ENCODE assay signal across 8 cellular contexts in genomic region chr2:127674241-127675209, GRCh38. TPM values are rescaled to one million over a fixed set of nuclear protein-coding genes. Genes with fewer than 3 reads are reported as not detected.
DNase-seq lines count a peak whose midpoint lies in the region; ATAC-seq, FAIRE-seq and TF ChIP-seq lines count a peak whose summit lies in the region.

No MANE protein-coding gene starts in this region.

- BruUV-seq in Caco-2 (replicated peaks; lab: Mats Ljungman, UMichigan) = no TSS peak
- no TSS peak for BruUV-seq in PC-3 (replicated peaks; lab: Mats Ljungman, UMichigan)
- no TSS peak for BruUV-seq in HepG2 (replicated peaks; lab: Mats Ljungman, UMichigan)

- peak overlapping the region; percentile 40; the same call in 1 of the 2 replicates for H3K9ac ChIP-seq in PC-3 (ENCODE audit: low read length)
- H3K9ac ChIP-seq in HepG2 (ENCODE audit: insufficient read depth, low read depth, low read length) = peak overlapping the region; percentile 40; the same call in 1 of the 2 replicates
- H3K9ac ChIP-seq in subcutaneous abdominal adipose tissue (ENCODE audit: low read length in 5 of 5) = peak overlapping the region in 4 of 5 donors; percentile 32 to 77 (median 54)

- H3K4me3 ChIP-seq in Caco-2 (ENCODE audit: low read depth, low read length) (peak overlapping the region; percentile 56), PC-3 (ENCODE audit: low read length) (peak overlapping the region; percentile 66), HepG2 (replicated peaks in 1 of 3; ENCODE audit: insufficient read depth in 1 of 3, low read depth in 2 of 3, low read length in 3 of 3) (peak overlapping the region; percentile 53 to 78 (median 54); a peak in 5 of 6 replicates), subcutaneous abdominal adipose tissue (ENCODE audit: low read depth in 1 of 5, low read length in 5 of 5) (peak overlapping the region; percentile 42 to 78 (median 76))

- CTCF ChIA-PET in Caco-2 (lab: Charles Lee) = interaction anchor here (0.6 to 2.0 kb wide), 6 partner anchors 9 to 477 kb away, joined by 3 to 23 read pairs (median 5); partner anchors contain the start of gene SFT2D3
- CTCF ChIA-PET in PC-3 (lab: Charles Lee) = interaction anchor here (0.6 to 2.2 kb wide), 4 partner anchors 83 to 189 kb away, joined by 3 to 19 read pairs (median 4); no protein-coding TSS in a partner anchor
- CTCF ChIA-PET in HepG2 (lab: Yijun Ruan, JAX; ENCODE audit: low intra/inter-chr PET ratio, low total read pairs) = no interaction called here

- H3K4me1 ChIP-seq in Caco-2 (peaks cover 6% of the 10 kb centered on the region; the same call in 1 of the 2 replicates), PC-3 (ENCODE audit: insufficient read depth, low read length) (peaks cover 5% of the 10 kb centered on the region; the same call in 1 of the 2 replicates), HepG2 (ENCODE audit: insufficient read depth, low read length) (peaks cover 30% of the 10 kb centered on the region), subcutaneous abdominal adipose tissue (ENCODE audit: control insufficient read depth in 5 of 5, insufficient read depth in 5 of 5, low read length in 5 of 5) (peaks cover 5 to 76% (median 42%) of the 10 kb centered on the region in 5 donors)

- no peaks in the 10 kb centered on the region for H3K9me3 ChIP-seq in Caco-2
- H3K9me3 ChIP-seq in PC-3 (ENCODE audit: low read length) = no peaks in the 10 kb centered on the region
- no peaks in the 10 kb centered on the region for H3K9me3 ChIP-seq in HepG2 (ENCODE audit: low read length)
- no peaks in the 10 kb centered on the region for H3K9me3 ChIP-seq in subcutaneous abdominal adipose tissue (ENCODE audit: control insufficient read depth in 5 of 5, low read length in 5 of 5)

- no peak for FAIRE-seq in HepG2 (lab: Jason Lieb, UNC)

- in situ Hi-C loops in HepG2 (cut with HindIII; ENCODE audit: extremely low pct_ligation_motif_present, low pct_unique_long_range_greater_than_20kb) = no loop called here

- peaks cover 8% of the 10 kb centered on the region for H3K27me3 Mint-ChIP-seq in Caco-2 (ENCODE audit: insufficient read depth, unreplicated experiment)

- H3F3A ChIP-seq in PC-3 (ENCODE audit: low read length, unreplicated experiment) = no peaks in the 10 kb centered on the region

- intact Hi-C loops in Caco-2 (cut with micrococcal nuclease; ENCODE audit: unreplicated experiment) = loop anchor here (1.0 kb wide), 2 partner anchors 25 to 83 kb away; no protein-coding TSS in a partner anchor
- intact Hi-C loops in PC-3 (cut with micrococcal nuclease) = loop anchor here (1.0 kb wide), 1 partner anchor 83 kb away; no protein-coding TSS in a partner anchor
- intact Hi-C loops in HepG2 (cut with micrococcal nuclease; ENCODE audit: unreplicated experiment) = no loop called here

- WGBS in HepG2 (ENCODE audit: low lambda C conversion rate) = 3% methylated on average over 26 of the region's 72 CpGs

- H3K36me3 ChIP-seq in Caco-2 (ENCODE audit: control insufficient read depth, insufficient read depth, low read length) (no peaks in the 10 kb centered on the region), PC-3 (ENCODE audit: low read depth, low read length) (no peaks in the 10 kb centered on the region), HepG2 (replicated peaks in 1 of 2; ENCODE audit: control insufficient read depth in 1 of 2, insufficient read depth in 2 of 2, low read length in 2 of 2) (no peaks in the 10 kb centered on the region), subcutaneous abdominal adipose tissue (ENCODE audit: control insufficient read depth in 5 of 5, insufficient read depth in 5 of 5, low read length in 5 of 5) (peaks cover 0 to 5% (median 0%) of the 10 kb centered on the region in 5 donors)

- TF ChIP-seq RAD21 in HepG2 (CRISPR knock-in tag; IDR thresholded peaks at IDR 0.05) = no peak

- POLR2A ChIA-PET in Caco-2 (lab: Charles Lee) = interaction anchor here (0.9 to 2.0 kb wide), 3 partner anchors 26 to 148 kb away, joined by 3 to 11 read pairs (median 11); partner anchors contain the start of gene IWS1
- POLR2A ChIA-PET in PC-3 (lab: Charles Lee; ENCODE audit: unreplicated experiment) = no interaction called here
- POLR2A ChIA-PET in HepG2 (lab: Yijun Ruan, JAX) = interaction anchor here (0.6 to 1.3 kb wide), 2 partner anchors 9 to 26 kb away, joined by 3 read pairs; no protein-coding TSS in a partner anchor

- H3K79me2 ChIP-seq in PC-3 (ENCODE audit: low read length) (no peaks in the 10 kb centered on the region), HepG2 (ENCODE audit: insufficient read depth, low read length) (no peaks in the 10 kb centered on the region)

- no peaks in the 10 kb centered on the region for H3K4me1 Mint-ChIP-seq in Caco-2 (ENCODE audit: low read depth, unreplicated experiment)

- TF ChIP-seq EP300 in HepG2 (IDR thresholded peaks at IDR 0.05; ENCODE audit: low read depth in 2 of 2, low read length in 2 of 2) (no peak), HepG2 (CRISPR knock-in tag; IDR thresholded peaks at IDR 0.05; ENCODE audit: borderline replicate concordance) (no peak)

- ATAC-seq in PC-3 (peak; percentile 50), HepG2 (peak; percentile 37)

- peak overlapping the region; percentile 82 for H3K4me2 ChIP-seq in PC-3 (ENCODE audit: low read length)
- H3K4me2 ChIP-seq in HepG2 (ENCODE audit: low read depth, low read length) = peak overlapping the region; percentile 94

- TF ChIP-seq CTCF in Caco-2 (IDR thresholded peaks at IDR 0.05; ENCODE audit: insufficient read depth in 1 of 2, low read depth in 1 of 2, low read length in 1 of 2, severe bottlenecking in 1 of 2, unreplicated experiment in 1 of 2) = no peak
- TF ChIP-seq CTCF in PC-3 (conservative IDR thresholded peaks at IDR 0.05; ENCODE audit: low read depth, low read length) = no peak
- no peak for TF ChIP-seq CTCF in HepG2 (CRISPR knock-in tag; IDR thresholded peaks at IDR 0.05)

- H3K27ac ChIP-seq in PC-3 (ENCODE audit: low read length) = no peak overlapping the region
- peak overlapping the region; percentile 44 for H3K27ac ChIP-seq in caudate nucleus (ENCODE audit: low read depth, low read length)
- no peak overlapping the region for H3K27ac ChIP-seq in HepG2 (ENCODE audit: extremely low read length, insufficient read depth, low read length)
- H3K27ac ChIP-seq in subcutaneous abdominal adipose tissue (ENCODE audit: low read depth, low read length) = peak overlapping the region; percentile 78

- H3K4me3 Mint-ChIP-seq in Caco-2 (ENCODE audit: unreplicated experiment) = peak overlapping the region; percentile 83

- H3K27me3 ChIP-seq in Caco-2 (replicated peaks; ENCODE audit: control insufficient read depth, insufficient read depth, low read length) (peaks cover 1% of the 10 kb centered on the region; the same call in 1 of the 2 replicates), PC-3 (ENCODE audit: low read length) (no peaks in the 10 kb centered on the region), HepG2 (ENCODE audit: control insufficient read depth in 1 of 2, insufficient read depth in 2 of 2, low read length in 2 of 2) (peaks cover 20 to 76% of the 10 kb centered on the region in 2 experiments), subcutaneous abdominal adipose tissue (ENCODE audit: control insufficient read depth in 5 of 5, insufficient read depth in 4 of 5, low read length in 5 of 5) (peaks cover 0 to 3% (median 0%) of the 10 kb centered on the region in 5 donors)

- TF ChIP-seq POLR2A in HepG2 (IDR thresholded peaks at IDR 0.05; ENCODE audit: insufficient read depth in 1 of 2, low read depth in 2 of 2, low read length in 2 of 2) = no peak

- no peak overlapping the region for H3K27ac Mint-ChIP-seq in Caco-2 (ENCODE audit: unreplicated experiment)

- no peaks in the 10 kb centered on the region for H4K20me1 ChIP-seq in PC-3 (ENCODE audit: low read length)
- H4K20me1 ChIP-seq in HepG2 (ENCODE audit: insufficient read depth, low read length) = no peaks in the 10 kb centered on the region; the same call in 1 of the 2 replicates

- H3K9me3 Mint-ChIP-seq in Caco-2 (ENCODE audit: unreplicated experiment) = no peaks in the 10 kb centered on the region

- H2AFZ ChIP-seq in PC-3 (ENCODE audit: low read length) (peak overlapping the region; percentile 75; the same call in 1 of the 2 replicates), HepG2 (ENCODE audit: low read length) (no peak overlapping the region)

- H3K9me2 ChIP-seq in PC-3 (replicated peaks; ENCODE audit: low read length) = no peaks in the 10 kb centered on the region

- DNase-seq in Caco-2 (peak; percentile 36 to 42), PC-3 (peak; percentile 28), caudate nucleus (lab: John Stamatoyannopoulos, UW) (peak in 5 of 61 donors; percentile 9 to 69 (median 47)), HepG2 (ENCODE audit: low spot score) (no peak), NOMO-1 (lab: John Stamatoyannopoulos, UW; ENCODE audit: unreplicated experiment in 2 of 2) (no peak), cortex of kidney (lab: John Stamatoyannopoulos, UW) (no peak)
- no peak for DNase-seq in activated CD4-positive, CD25-positive, alpha-beta regulatory T cell treated with anti-CD3 and anti-CD28 coated beads, Interleukin-2, amount 50 U/mL, for 72 hours

- H3K36me3 Mint-ChIP-seq in Caco-2 (ENCODE audit: insufficient read depth, unreplicated experiment) = no peaks in the 10 kb centered on the region

RNA-seq across cellular contexts. Expression of gene LIMS2, which starts 0.8 kb away (rescaled TPM):
- 9.6 and 10.0 TPM in 2 replicates for total RNA-seq in Caco-2 (2022)
- total RNA-seq in PC-3 (2014; rRNA removed) = 4.6 and 5.0 TPM in 2 replicates
- 0.90 and 1.0 TPM in 2 replicates for total RNA-seq in HepG2 (2016; rRNA removed; fragmentation: Illumina TruSeq; extraction: Trizol)
- total RNA-seq in HepG2 (2016; cell fraction: cytosol; rRNA removed; fragmentation: Illumina TruSeq; extraction: Trizol; ENCODE audit: low read depth) = 1.9 and 3.6 TPM in 2 replicates
- total RNA-seq in HepG2 (2016; cell fraction: insoluble cytoplasmic fraction; rRNA removed; fragmentation: Illumina TruSeq; extraction: Trizol) = 0.85 and 1.2 TPM in 2 replicates
- total RNA-seq in HepG2 (2016; cell fraction: membrane; rRNA removed; fragmentation: Illumina TruSeq; extraction: Trizol) = 2.6 and 3.9 TPM in 2 replicates
- 0.56 and 0.81 TPM in 2 replicates for total RNA-seq in HepG2 (2016; cell fraction: nucleus; rRNA removed; fragmentation: Illumina TruSeq; extraction: Trizol)
- polyA plus RNA-seq in HepG2 (2011; rRNA removed) = 1.9 and 2.0 TPM in 2 replicates
- 2.1 and 3.1 TPM in 2 replicates for polyA plus RNA-seq in HepG2 (2011; cell fraction: cytosol; rRNA removed)
- polyA plus RNA-seq in HepG2 (2011; cell fraction: nucleus; rRNA removed) = 2.0 and 2.2 TPM in 2 replicates
- polyA plus RNA-seq in HepG2 (2012) = 2.1 and 3.9 TPM in 2 replicates
- 8.9 and 10.7 TPM in 2 replicates for polyA plus RNA-seq in HepG2 (2016; cell fraction: cytosol; fragmentation: Illumina TruSeq; extraction: Trizol; ENCODE audit: low read depth)
- polyA plus RNA-seq in HepG2 (2016; cell fraction: insoluble cytoplasmic fraction; fragmentation: Illumina TruSeq; extraction: Trizol; ENCODE audit: low read depth) = 2.4 and 3.4 TPM in 2 replicates
- polyA plus RNA-seq in HepG2 (2016; cell fraction: membrane; fragmentation: Illumina TruSeq; extraction: Trizol; ENCODE audit: low read depth) = 8.6 and 9.2 TPM in 2 replicates
- polyA plus RNA-seq in HepG2 (2016; cell fraction: nucleus; fragmentation: Illumina TruSeq; extraction: Trizol; ENCODE audit: insufficient read depth, low read depth) = 1.5 TPM in 2 replicates
- polyA minus RNA-seq in HepG2 (2011; rRNA and poly(A)+ RNA removed; ENCODE audit: low replicate concordance) = 0.07 and 4.5 TPM in 2 replicates
- 1.2 and 1.9 TPM in 2 replicates for polyA minus RNA-seq in HepG2 (2011; cell fraction: cytosol; rRNA and poly(A)+ RNA removed)
- polyA minus RNA-seq in HepG2 (2011; cell fraction: nucleus; rRNA and poly(A)+ RNA removed) = 1.2 and 1.6 TPM in 2 replicates

RNA-seq across cellular contexts. Expression of gene SFT2D3, which starts 26.8 kb away (rescaled TPM):
- total RNA-seq in Caco-2 (2022) (12.0 and 12.2 TPM in 2 replicates), PC-3 (2014; rRNA removed) (4.2 and 5.4 TPM in 2 replicates), HepG2 (2016; rRNA removed; fragmentation: Illumina TruSeq; extraction: Trizol) (4.6 and 9.4 TPM in 2 replicates)
- total RNA-seq in HepG2 (2016; cell fraction: cytosol; rRNA removed; fragmentation: Illumina TruSeq; extraction: Trizol; ENCODE audit: low read depth) = 1.4 and 1.5 TPM in 2 replicates
- total RNA-seq in HepG2 (2016; cell fraction: insoluble cytoplasmic fraction; rRNA removed; fragmentation: Illumina TruSeq; extraction: Trizol) = 5.2 and 9.2 TPM in 2 replicates
- 4.6 and 5.1 TPM in 2 replicates for total RNA-seq in HepG2 (2016; cell fraction: membrane; rRNA removed; fragmentation: Illumina TruSeq; extraction: Trizol)
- 10.3 and 11.4 TPM in 2 replicates for total RNA-seq in HepG2 (2016; cell fraction: nucleus; rRNA removed; fragmentation: Illumina TruSeq; extraction: Trizol)
- 8.3 and 8.7 TPM in 2 replicates for polyA plus RNA-seq in HepG2 (2011; rRNA removed)
- polyA plus RNA-seq in HepG2 (2011; cell fraction: cytosol; rRNA removed) = 6.8 and 9.4 TPM in 2 replicates
- 3.7 and 4.4 TPM in 2 replicates for polyA plus RNA-seq in HepG2 (2011; cell fraction: nucleus; rRNA removed)
- polyA plus RNA-seq in HepG2 (2012) = not detected in 2 replicates
- polyA plus RNA-seq in HepG2 (2016; cell fraction: cytosol; fragmentation: Illumina TruSeq; extraction: Trizol; ENCODE audit: low read depth) = 1.3 and 1.4 TPM in 2 replicates
- polyA plus RNA-seq in HepG2 (2016; cell fraction: insoluble cytoplasmic fraction; fragmentation: Illumina TruSeq; extraction: Trizol; ENCODE audit: low read depth) = 5.4 and 7.0 TPM in 2 replicates
- 3.0 and 4.0 TPM in 2 replicates for polyA plus RNA-seq in HepG2 (2016; cell fraction: membrane; fragmentation: Illumina TruSeq; extraction: Trizol; ENCODE audit: low read depth)
- polyA plus RNA-seq in HepG2 (2016; cell fraction: nucleus; fragmentation: Illumina TruSeq; extraction: Trizol; ENCODE audit: insufficient read depth, low read depth) = 13.6 and 14.0 TPM in 2 replicates
- polyA minus RNA-seq in HepG2 (2011; rRNA and poly(A)+ RNA removed; ENCODE audit: low replicate concordance) = 2.4 and 7.5 TPM in 2 replicates
- polyA minus RNA-seq in HepG2 (2011; cell fraction: cytosol; rRNA and poly(A)+ RNA removed) = 6.5 and 7.2 TPM in 2 replicates
- 16.4 and 17.5 TPM in 2 replicates for polyA minus RNA-seq in HepG2 (2011; cell fraction: nucleus; rRNA and poly(A)+ RNA removed)

RNA-seq across cellular contexts. Expression of gene GPR17, which starts 28.6 kb away (rescaled TPM):
- total RNA-seq in Caco-2 (2022) = not detected in 2 replicates
- 0.92 and 1.0 TPM in 2 replicates for total RNA-seq in PC-3 (2014; rRNA removed)
- total RNA-seq in HepG2 (2016; rRNA removed; fragmentation: Illumina TruSeq; extraction: Trizol) = not detected in 2 replicates
- total RNA-seq in HepG2 (2016; cell fraction: cytosol; rRNA removed; fragmentation: Illumina TruSeq; extraction: Trizol; ENCODE audit: low read depth) = not detected in 2 replicates
- not detected in 2 replicates for total RNA-seq in HepG2 (2016; cell fraction: insoluble cytoplasmic fraction; rRNA removed; fragmentation: Illumina TruSeq; extraction: Trizol)
- not detected in 2 replicates for total RNA-seq in HepG2 (2016; cell fraction: membrane; rRNA removed; fragmentation: Illumina TruSeq; extraction: Trizol)
- total RNA-seq in HepG2 (2016; cell fraction: nucleus; rRNA removed; fragmentation: Illumina TruSeq; extraction: Trizol) = not detected in 2 replicates
- not detected in 2 replicates for polyA plus RNA-seq in HepG2 (2011; rRNA removed)
- polyA plus RNA-seq in HepG2 (2011; cell fraction: cytosol; rRNA removed) = not detected in 2 replicates
- not detected in 2 replicates for polyA plus RNA-seq in HepG2 (2011; cell fraction: nucleus; rRNA removed)
- not detected in 2 replicates for polyA plus RNA-seq in HepG2 (2012)
- not detected in 2 replicates for polyA plus RNA-seq in HepG2 (2016; cell fraction: cytosol; fragmentation: Illumina TruSeq; extraction: Trizol; ENCODE audit: low read depth)
- not detected in 2 replicates for polyA plus RNA-seq in HepG2 (2016; cell fraction: insoluble cytoplasmic fraction; fragmentation: Illumina TruSeq; extraction: Trizol; ENCODE audit: low read depth)
- not detected in 2 replicates for polyA plus RNA-seq in HepG2 (2016; cell fraction: membrane; fragmentation: Illumina TruSeq; extraction: Trizol; ENCODE audit: low read depth)
- polyA plus RNA-seq in HepG2 (2016; cell fraction: nucleus; fragmentation: Illumina TruSeq; extraction: Trizol; ENCODE audit: insufficient read depth, low read depth) = not detected in 2 replicates
- polyA minus RNA-seq in HepG2 (2011; rRNA and poly(A)+ RNA removed; ENCODE audit: low replicate concordance) = 0.08 TPM in 1 of 2 replicates, not detected in the other
- polyA minus RNA-seq in HepG2 (2011; cell fraction: cytosol; rRNA and poly(A)+ RNA removed) = not detected in 2 replicates
- polyA minus RNA-seq in HepG2 (2011; cell fraction: nucleus; rRNA and poly(A)+ RNA removed) = not detected in 2 replicates

Comparison
In these comparisons a context has a peak if more than half of its experiments do, and no peak if none do; other contexts are left out.
1. DNase-seq: peak in Caco-2 (2 of 2) and PC-3 (single experiment); none in HepG2 (single experiment), NOMO-1 (0 of 2), cortex of kidney (single experiment) and activated CD4-positive, CD25-positive, alpha-beta regulatory T cell treated with anti-CD3 and anti-CD28 coated beads, Interleukin-2, amount 50 U/mL, for 72 hours (single experiment).
2. H3K27ac ChIP-seq: peak in caudate nucleus (single experiment) and subcutaneous abdominal adipose tissue (single experiment); none in PC-3 (single experiment) and HepG2 (single experiment).
3. Peak in every context shown above with its lines, with median percentiles within 50 percentile points of each other: H3K4me3 ChIP-seq and H3K9ac ChIP-seq.